Comparison of ENCODE assay signal across 9 cellular contexts in the genomic region with DNA sequence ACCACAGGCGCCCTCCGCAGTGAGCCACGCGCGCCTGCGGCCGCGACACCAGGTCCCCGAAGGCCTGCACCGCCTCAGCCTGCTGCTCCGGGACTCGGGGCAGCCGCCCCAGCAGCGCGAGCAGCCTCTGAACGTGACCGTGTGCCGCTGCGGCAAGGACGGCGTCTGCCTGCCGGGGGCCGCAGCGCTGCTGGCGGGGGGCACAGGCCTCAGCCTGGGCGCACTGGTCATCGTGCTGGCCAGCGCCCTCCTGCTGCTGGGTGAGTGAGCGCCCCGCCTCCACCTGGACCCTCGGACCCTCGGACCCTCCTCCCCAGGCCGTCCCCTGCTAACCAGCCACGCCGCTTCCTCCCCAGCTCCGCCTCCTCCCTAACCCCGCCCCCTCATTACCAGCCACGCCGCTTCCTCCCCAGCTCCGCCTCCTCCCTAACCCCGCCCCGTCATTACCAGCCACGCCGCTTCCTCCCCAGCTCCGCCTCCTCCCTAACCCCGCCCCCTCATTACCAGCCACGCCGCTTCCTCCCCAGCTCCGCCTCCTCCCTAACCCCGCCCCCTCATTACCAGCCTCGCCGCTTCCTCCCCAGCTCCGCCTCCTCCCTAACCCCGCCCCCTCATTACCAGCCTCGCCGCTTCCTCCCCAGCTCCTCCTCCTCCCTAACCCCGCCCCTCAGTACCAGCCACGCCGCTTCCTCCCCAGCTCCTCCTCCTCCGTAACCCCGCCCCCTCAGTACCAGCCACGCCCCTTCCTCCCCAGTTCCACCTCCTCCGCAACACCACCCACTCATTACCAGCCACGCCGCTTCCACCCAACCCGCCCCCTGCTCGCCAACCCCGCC. TPM values are rescaled to one million over a fixed set of nuclear protein-coding genes. Genes with fewer than 3 reads are reported as not detected.
DNase-seq lines count a peak whose midpoint lies in the region; ATAC-seq and TF ChIP-seq lines count a peak whose summit lies in the region.
"Not testable (repeated sequence)": the region's sequence is repeated elsewhere in the genome, so short reads cannot be mapped to it uniquely, and the experiment has no call there.
"Had no signal": no experiment of that assay in that cellular context is flagged by ENCODE, and none has a peak within 500 bp of the region (broad histone marks: within the 10 kb centered on the region; RNA-seq: fewer than 3 reads in every experiment).

No MANE protein-coding gene starts in this region.

- peak; percentile 7 for DNase-seq in DMS153 treated with DMSO at 0.1 percent for 48 hours (lab: John Stamatoyannopoulos, UW; ENCODE audit: unreplicated experiment)
- DNase-seq in HT-29 (ENCODE audit: low spot score), result peak; percentile 69
- peak; percentile 88 for DNase-seq in OCI-LY7 (ENCODE audit: low spot score)
- peak; percentile 58 for DNase-seq in activated CD4-positive, alpha-beta T cell treated with anti-CD3 and anti-CD28 coated beads, Interleukin-2, amount 50 U/mL, for 1 hour
- peak; percentile 75 for DNase-seq in mammary epithelial cell
- not testable (repeated sequence) for DNase-seq in left ventricle myocardium superior
- DNase-seq in posterior vena cava (ENCODE audit: low spot score), result peak; percentile 95
- DNase-seq in stomach, result peak; percentile 76

- H3K36me3 ChIP-seq in OCI-LY7 (ENCODE audit: insufficient read depth, low read length); mammary epithelial cell (ENCODE audit: insufficient read depth, low read length); stomach: not testable (repeated sequence)

- CTCF ChIA-PET in OCI-LY7 (lab: Charles Lee; ENCODE audit: unreplicated experiment), result interaction anchor here (0.5 to 1.1 kb wide), 7 partner anchors 17 to 684 kb away, joined by 3 to 8 read pairs (median 3); a partner anchor contains a TSS
- CTCF ChIA-PET in mammary epithelial cell (lab: Charles Lee; ENCODE audit: low non-redundant PET), result interaction anchor here (0.6 kb wide), 1 partner anchor 1226 kb away, joined by 23 read pairs; no protein-coding TSS in a partner anchor

- in situ Hi-C loops in mammary epithelial cell (cut with MboI; ENCODE audit: low sequenced_read_pairs in 2 of 2), result not testable (repeated sequence)

- not testable (repeated sequence) for H4K20me1 ChIP-seq in OCI-LY7 (ENCODE audit: insufficient read depth, low read length); mammary epithelial cell (ENCODE audit: insufficient read depth, low read length)

- H3K4me2 ChIP-seq in OCI-LY7 (ENCODE audit: low read length) (peak overlapping the region; percentile 50; the same call in 1 of the 2 replicates), mammary epithelial cell (ENCODE audit: insufficient read depth, low read depth, low read length) (peak overlapping the region; percentile 89)

- not testable (repeated sequence) for H3K79me2 ChIP-seq in OCI-LY7 (ENCODE audit: insufficient read depth, low read depth, low read length); mammary epithelial cell (ENCODE audit: insufficient read depth, low read length)

- TF ChIP-seq EP300 in stomach (IDR thresholded peaks at IDR 0.05), result not testable (repeated sequence)

- not testable (repeated sequence) for H3K9ac ChIP-seq in mammary epithelial cell (ENCODE audit: insufficient read depth, low read length)

- H3K4me3 ChIP-seq in OCI-LY7 (ENCODE audit: low read depth, low read length, poor library complexity, severe bottlenecking), result peak overlapping the region; percentile 20
- H3K4me3 ChIP-seq in mammary epithelial cell (replicated peaks in 1 of 3; ENCODE audit: insufficient read depth in 1 of 3, low read depth in 2 of 3, low read length in 3 of 3), result peak overlapping the region in 2 of 3 experiments; percentile 44 to 48
- peak overlapping the region; percentile 38 to 51 (median 44) for H3K4me3 ChIP-seq in stomach

- WGBS in mammary epithelial cell (ENCODE audit: low coverage, missing lambda C conversion rate), result 0% methylated on average over 1 of the region's 68 CpGs
- WGBS in stomach, 5 donors, result 5 to 8% (median 6%) methylated on average over 10 to 68 of the region's 68 CpGs

- H3K4me1 ChIP-seq in OCI-LY7 (ENCODE audit: insufficient read depth, low read length, poor library complexity, severe bottlenecking); mammary epithelial cell (ENCODE audit: insufficient read depth, low read length): not testable (repeated sequence)
- peaks cover 9 to 19% (median 12%) of the 10 kb centered on the region in 4 donors for H3K4me1 ChIP-seq in stomach

- intact Hi-C loops in OCI-LY7 (cut with micrococcal nuclease; ENCODE audit: unreplicated experiment), result loop anchor here (2.0 kb wide), 1 partner anchor 22 kb away; a partner anchor contains a TSS
- intact Hi-C loops in mammary epithelial cell (cut with micrococcal nuclease); left ventricle myocardium superior (cut with micrococcal nuclease); posterior vena cava (cut with DNase I); stomach (cut with DNase I; ENCODE audit: low total_unique reads): not testable (repeated sequence)

- H3K9me3 ChIP-seq in OCI-LY7 (ENCODE audit: low read length); mammary epithelial cell (replicated peaks; ENCODE audit: insufficient read depth, low read length); stomach: not testable (repeated sequence)

- not testable (repeated sequence) for H3K27ac ChIP-seq in OCI-LY7 (ENCODE audit: low read depth, low read length, poor library complexity, severe bottlenecking); mammary epithelial cell (ENCODE audit: insufficient read depth, low read depth, low read length)
- H3K27ac ChIP-seq in stomach, result peak overlapping the region in 1 of 5 donors; percentile 35

- H3K27me3 ChIP-seq in mammary epithelial cell (ENCODE audit: insufficient read depth, low read length), result not testable (repeated sequence)
- H3K27me3 ChIP-seq in stomach, result peaks cover 0 to 49% (median 10%) of the 10 kb centered on the region in 3 donors

- peak; percentile 48 for ATAC-seq in left ventricle myocardium superior

- POLR2A ChIA-PET in OCI-LY7 (lab: Charles Lee), result interaction anchor here (0.5 to 1.4 kb wide), 9 partner anchors 9 to 645 kb away, joined by 3 to 10 read pairs (median 4); a partner anchor contains a TSS

- H3K9me2 ChIP-seq in OCI-LY7 (ENCODE audit: insufficient read depth, low read length), result not testable (repeated sequence)

- TF ChIP-seq CTCF in OCI-LY7 (conservative IDR thresholded peaks at IDR 0.05; ENCODE audit: low read length); mammary epithelial cell (conservative IDR thresholded peaks at IDR 0.05 in 1 of 2, IDR thresholded peaks at IDR 0.05 in 1 of 2; ENCODE audit: extremely low read depth in 1 of 2, insufficient read depth in 1 of 2, low read depth in 1 of 2, low read length in 2 of 2); stomach (IDR thresholded peaks at IDR 0.05): not testable (repeated sequence)

- not testable (repeated sequence) for H2AFZ ChIP-seq in OCI-LY7 (ENCODE audit: low read length)
- H2AFZ ChIP-seq in mammary epithelial cell (ENCODE audit: low read depth, low read length), result peak overlapping the region; percentile 56

- not testable (repeated sequence) for TF ChIP-seq POLR2A in stomach (IDR thresholded peaks at IDR 0.05)

- dilution Hi-C loops in mammary epithelial cell (cut with HindIII; ENCODE audit: low sequenced_read_pairs), result not testable (repeated sequence)

- not testable (repeated sequence) for BruUV-seq in OCI-LY7 (replicated peaks; lab: Mats Ljungman, UMichigan); mammary epithelial cell (replicated peaks; lab: Mats Ljungman, UMichigan)

RNA-seq across cellular contexts. Expression of a gene that starts 7.9 kb away (rescaled TPM):
- total RNA-seq in HT-29 (2014; rRNA removed; shearing (Covaris generic)), result not detected in 2 replicates
- not detected in 2 replicates for total RNA-seq in OCI-LY7 (2014; rRNA removed; shearing (Covaris generic))
- total RNA-seq in OCI-LY7 (2022), result not detected in 2 replicates
- under 1 TPM in 1 of 2 donors, not detected in 1; 0.45 TPM for total RNA-seq in mammary epithelial cell
- not detected for polyA plus RNA-seq in mammary epithelial cell
- not detected for polyA minus RNA-seq in mammary epithelial cell
- not detected for total RNA-seq in left ventricle myocardium superior
- total RNA-seq in posterior vena cava, result 1 to 10 TPM in 1 of 2 donors, not detected in 1; 4.5 TPM
- 1 to 10 TPM in 1 of 5 donors, not detected in 4; 2.7 TPM for total RNA-seq in stomach
- polyA plus RNA-seq in stomach, result 1 to 10 TPM; 1.4 to 6.4 (median 3.0) TPM

RNA-seq across cellular contexts. Expression of a gene that starts 20.9 kb away (rescaled TPM):
- not detected in 2 replicates for total RNA-seq in HT-29 (2014; rRNA removed; shearing (Covaris generic))
- not detected in 2 replicates for total RNA-seq in OCI-LY7 (2014; rRNA removed; shearing (Covaris generic))
- not detected in 2 replicates for total RNA-seq in OCI-LY7 (2022)
- under 1 TPM; 0.14 to 0.33 TPM for total RNA-seq in mammary epithelial cell
- polyA plus RNA-seq in mammary epithelial cell, result not detected
- polyA minus RNA-seq in mammary epithelial cell, result not detected
- total RNA-seq in left ventricle myocardium superior, result not detected
- under 1 TPM in 1 of 2 donors, not detected in 1; 0.46 TPM for total RNA-seq in posterior vena cava
- not detected for total RNA-seq in stomach
- polyA plus RNA-seq in stomach, result under 1 TPM in 2 of 3 donors, not detected in 1; 0.20 to 0.31 TPM
- total RNA-seq: lower leg skin had no signal

RNA-seq across cellular contexts. Expression of a gene that starts 25.1 kb away (rescaled TPM):
- 4.2 and 10.6 TPM in 2 replicates for total RNA-seq in HT-29 (2014; rRNA removed; shearing (Covaris generic))
- total RNA-seq in OCI-LY7 (2014; rRNA removed; shearing (Covaris generic)), result 8.6 and 9.9 TPM in 2 replicates
- 8.2 and 9.4 TPM in 2 replicates for total RNA-seq in OCI-LY7 (2022)
- 10 to 100 TPM in 1 of 2 donors, 1 to 10 TPM in 1; 8.5 to 10.2 TPM for total RNA-seq in mammary epithelial cell
- polyA plus RNA-seq in mammary epithelial cell, result 4.3 TPM
- polyA minus RNA-seq in mammary epithelial cell, result 6.8 TPM
- 8.1 TPM for total RNA-seq in left ventricle myocardium superior
- 1 to 10 TPM; 8.4 to 9.3 TPM for total RNA-seq in posterior vena cava
- total RNA-seq in stomach, result 10 to 100 TPM in 1 of 5 donors, 1 to 10 TPM in 4; 4.1 to 11.7 (median 4.9) TPM
- polyA plus RNA-seq in stomach, result 1 to 10 TPM; 1.2 to 7.2 (median 1.5) TPM
